Comparison of ENCODE assay signal across 11 cellular contexts in the genomic region with DNA sequence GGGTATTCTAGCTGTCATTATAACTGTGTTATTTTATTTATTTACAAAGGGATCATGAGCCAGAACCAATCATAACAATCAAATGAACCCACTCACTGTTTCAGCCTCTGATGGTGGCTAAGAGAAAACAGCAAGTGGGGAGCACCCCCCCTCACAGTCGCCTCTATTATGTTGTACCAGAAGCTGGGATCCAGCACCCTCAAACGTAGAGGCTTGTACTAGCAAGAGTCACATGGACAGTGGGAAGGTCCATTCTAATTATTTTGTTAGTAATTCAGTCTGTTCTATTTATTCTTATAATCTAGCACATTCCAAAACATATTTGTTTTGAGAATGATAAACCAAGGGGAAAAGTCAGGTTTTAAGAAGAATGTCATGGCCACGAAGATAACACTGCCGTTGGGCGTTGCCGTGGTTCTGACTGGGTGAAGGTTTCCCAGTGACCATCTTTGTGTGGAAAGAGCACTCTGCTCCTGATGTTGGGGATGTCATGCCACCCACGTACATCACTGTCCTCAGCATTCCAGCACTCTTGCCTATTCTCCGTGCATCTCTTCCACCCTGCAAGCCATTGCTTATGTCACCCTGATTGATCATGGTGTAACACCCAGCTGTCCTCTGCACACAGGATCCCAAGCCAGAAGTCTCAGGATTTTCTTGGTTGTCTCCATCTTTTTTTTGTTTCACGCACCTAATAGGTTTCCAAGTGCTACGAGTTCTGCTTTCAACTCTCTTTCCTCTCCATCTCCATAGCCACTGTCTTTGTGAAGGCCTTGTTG.
DNase-seq lines count a peak whose midpoint lies in the region; ATAC-seq and TF ChIP-seq lines count a peak whose summit lies in the region.
"Had no signal": no experiment of that assay in that cellular context is flagged by ENCODE, and none has a peak within 500 bp of the region (broad histone marks: within the 10 kb centered on the region; RNA-seq: fewer than 3 reads in every experiment).

No MANE protein-coding gene starts in this region.

- DNase-seq in AG04450 (ENCODE audit: low read depth, low spot score) (no peak), IMR-90 (no peak), mammary epithelial cell (no peak), NCI-H526 treated with DMSO at 0.1 percent for 48 hours (lab: John Stamatoyannopoulos, UW) (no peak), HCEC 1CT (no peak), NOMO-1 treated with DMSO at 0.1 percent for 48 hours (lab: John Stamatoyannopoulos, UW; ENCODE audit: unreplicated experiment) (no peak)
- no peak for DNase-seq in naive thymus-derived CD4-positive, alpha-beta T cell
- DNase-seq: MM.1S had no signal

- H2AFZ ChIP-seq in IMR-90 (replicated peaks; ENCODE audit: low read length, poor library complexity): no peak overlapping the region
- peak overlapping the region; percentile 82 for H2AFZ ChIP-seq in mammary epithelial cell (ENCODE audit: low read depth, low read length)

- H3K36me3 ChIP-seq in IMR-90 (ENCODE audit: control insufficient read depth, insufficient read depth, low read length) (no peaks in the 10 kb centered on the region), mammary epithelial cell (ENCODE audit: insufficient read depth, low read length) (no peaks in the 10 kb centered on the region)
- H3K36me3 ChIP-seq in naive thymus-derived CD4-positive, alpha-beta T cell (ENCODE audit: control insufficient read depth in 2 of 3, insufficient read depth in 3 of 3, low read length in 3 of 3): no peaks in the 10 kb centered on the region
- H3K36me3 ChIP-seq: cardiac muscle cell had no signal

- H3K9me3 ChIP-seq in AG04450 (ENCODE audit: control insufficient read depth, insufficient read depth, low read length) (no peaks in the 10 kb centered on the region), IMR-90 (ENCODE audit: control insufficient read depth, insufficient read depth, low read length) (no peaks in the 10 kb centered on the region), mammary epithelial cell (replicated peaks; ENCODE audit: insufficient read depth, low read length) (no peaks in the 10 kb centered on the region)
- no peaks in the 10 kb centered on the region for H3K9me3 ChIP-seq in naive thymus-derived CD4-positive, alpha-beta T cell (ENCODE audit: control insufficient read depth in 2 of 3, low read length in 3 of 3)

- H3K27ac ChIP-seq in AG04450 (ENCODE audit: low read depth, low read length) (peak overlapping the region; percentile 84), IMR-90 (ENCODE audit: insufficient read depth, low read length) (peak overlapping the region; percentile 97), mammary epithelial cell (ENCODE audit: insufficient read depth, low read depth, low read length) (peak overlapping the region; percentile 90)
- H3K27ac ChIP-seq in naive thymus-derived CD4-positive, alpha-beta T cell (ENCODE audit: low read depth, low read length): no peak overlapping the region
- H3K27ac ChIP-seq: cardiac muscle cell, SK-N-MC had no signal

- 0 out of 2 replicates have a peak overlapping the region, but pooled peaks have one; percentile 36 for H3K56ac ChIP-seq in IMR-90 (ENCODE audit: extremely low read depth, insufficient read depth, low read length)

- in situ Hi-C loops in IMR-90 (cut with MboI; ENCODE audit: low sequenced_read_pairs) (no loop called here), mammary epithelial cell (cut with MboI; ENCODE audit: low sequenced_read_pairs in 2 of 2) (no loop called here)

- peaks cover 3% of the 10 kb centered on the region for H3K79me2 ChIP-seq in mammary epithelial cell (ENCODE audit: insufficient read depth, low read length)

- H2BK120ac ChIP-seq in IMR-90 (ENCODE audit: low read depth, low read length): peak overlapping the region; percentile 99

- ATAC-seq in IMR-90 (ENCODE audit: low read depth): peak; percentile 21
- ATAC-seq in naive thymus-derived CD4-positive, alpha-beta T cell: no peak
- ATAC-seq in HG02885 (IDR thresholded peaks at IDR 0.05; ENCODE audit: poor library complexity, unreplicated experiment): no peak

- TF ChIP-seq RAD21 in IMR-90 (IDR thresholded peaks at IDR 0.05; ENCODE audit: low read length): no peak

- peaks cover 28 to 91% of the 10 kb centered on the region in 2 experiments for H3K79me1 ChIP-seq in IMR-90 (ENCODE audit: low read depth in 1 of 2, low read length in 2 of 2)

- H2BK5ac ChIP-seq in IMR-90 (ENCODE audit: low read depth, low read length, poor library complexity, severe bottlenecking): peak overlapping the region; percentile 90

- H4K8ac ChIP-seq in IMR-90 (ENCODE audit: low read depth in 2 of 2, low read length in 2 of 2): peak overlapping the region; percentile 44 to 76; a peak in 3 of 4 replicates

- H3K9me3 Mint-ChIP-seq in naive thymus-derived CD4-positive, alpha-beta T cell: no peaks in the 10 kb centered on the region

- H3K27me3 ChIP-seq in AG04450 (ENCODE audit: control insufficient read depth, insufficient read depth, low read length) (no peaks in the 10 kb centered on the region), IMR-90 (ENCODE audit: control insufficient read depth, insufficient read depth, low read length) (no peaks in the 10 kb centered on the region), mammary epithelial cell (ENCODE audit: insufficient read depth, low read length) (no peaks in the 10 kb centered on the region)
- no peaks in the 10 kb centered on the region for H3K27me3 ChIP-seq in naive thymus-derived CD4-positive, alpha-beta T cell (ENCODE audit: control insufficient read depth in 2 of 2, insufficient read depth in 2 of 2, low read length in 2 of 2)
- H3K27me3 ChIP-seq: cardiac muscle cell had no signal

- peak overlapping the region; percentile 99 for H2BK20ac ChIP-seq in IMR-90 (ENCODE audit: low read depth, low read length)

- H3K4me1 Mint-ChIP-seq in naive thymus-derived CD4-positive, alpha-beta T cell: peaks cover 32 to 92% (median 79%) of the 10 kb centered on the region in 7 donors

- no TSS peak for BruUV-seq in IMR-90 (replicated peaks; lab: Mats Ljungman, UMichigan)
- BruUV-seq in mammary epithelial cell (replicated peaks; lab: Mats Ljungman, UMichigan): no TSS peak

- H4K5ac ChIP-seq in IMR-90 (ENCODE audit: low read depth, low read length): peak overlapping the region; percentile 90

- H4K20me1 ChIP-seq in IMR-90 (ENCODE audit: insufficient read depth, low read length): peaks cover 5% of the 10 kb centered on the region
- H4K20me1 ChIP-seq in mammary epithelial cell (ENCODE audit: insufficient read depth, low read length): no peaks in the 10 kb centered on the region

- CTCF ChIA-PET in AG04450 (lab: Charles Lee): interaction anchor here (0.6 to 1.0 kb wide), 2 partner anchors 11 to 204 kb away, joined by 3 to 4 read pairs; no protein-coding TSS in a partner anchor
- CTCF ChIA-PET in IMR-90 (lab: Yijun Ruan, JAX): interaction anchor here (1.0 to 1.1 kb wide), 2 partner anchors 13 to 27 kb away, joined by 4 to 5 read pairs; no protein-coding TSS in a partner anchor
- CTCF ChIA-PET in mammary epithelial cell (lab: Charles Lee; ENCODE audit: low non-redundant PET): no interaction called here
- CTCF ChIA-PET in naive thymus-derived CD4-positive, alpha-beta T cell (lab: Charles Lee): no interaction called here

- 64% methylated on average over 5 of the region's 10 CpGs; no CpG with 5 or more reads in 1 of the 2 experiments for WGBS in IMR-90 (ENCODE audit: extremely low coverage in 2 of 2, insufficient read length in 1 of 2), 2 experiments
- WGBS in mammary epithelial cell (ENCODE audit: low coverage, missing lambda C conversion rate): 91% methylated on average over 10 of the region's 10 CpGs

- H3K23ac ChIP-seq in IMR-90 (ENCODE audit: low read depth, low read length): peak overlapping the region; percentile 98

- H2AK5ac ChIP-seq in IMR-90 (ENCODE audit: low read depth, low read length): peak overlapping the region; percentile 82

- H3K4me3 Mint-ChIP-seq in naive thymus-derived CD4-positive, alpha-beta T cell: peak overlapping the region in 9 of 10 donors; percentile 1 to 55 (median 28)

- peaks cover 4 to 31% (median 18%) of the 10 kb centered on the region in 5 donors for H3K36me3 Mint-ChIP-seq in naive thymus-derived CD4-positive, alpha-beta T cell

- H3K4me3 ChIP-seq in AG04450 (ENCODE audit: low read depth, low read length) (no peak overlapping the region), IMR-90 (ENCODE audit: insufficient read depth, low read depth, low read length) (no peak overlapping the region), mammary epithelial cell (replicated peaks in 1 of 3; ENCODE audit: insufficient read depth in 1 of 3, low read depth in 2 of 3, low read length in 3 of 3) (no peak overlapping the region)
- H3K4me3 ChIP-seq in naive thymus-derived CD4-positive, alpha-beta T cell (ENCODE audit: low read length): no peak overlapping the region
- H3K4me3 ChIP-seq: cardiac muscle cell, SK-N-MC had no signal

- H3K4me2 ChIP-seq in IMR-90 (ENCODE audit: low read depth, low read length): no peak overlapping the region
- peak overlapping the region; percentile 58 for H3K4me2 ChIP-seq in mammary epithelial cell (ENCODE audit: insufficient read depth, low read depth, low read length)

- H3K9me1 ChIP-seq in IMR-90 (ENCODE audit: insufficient read depth, low read length): peaks cover 22% of the 10 kb centered on the region

- peak overlapping the region; percentile 95 for H3K18ac ChIP-seq in IMR-90 (ENCODE audit: low read depth, low read length)

- H2BK15ac ChIP-seq in IMR-90 (ENCODE audit: low read depth, low read length): peak overlapping the region; percentile 93; the same call in 2 of the 3 replicates

- peak overlapping the region in 7 of 9 donors; percentile 7 to 97 (median 83) for H3K27ac Mint-ChIP-seq in naive thymus-derived CD4-positive, alpha-beta T cell

- peak overlapping the region; percentile 99 for H3K4ac ChIP-seq in IMR-90 (ENCODE audit: low read depth, low read length)

- intact Hi-C loops in IMR-90 (cut with micrococcal nuclease): loop anchor here (5.0 kb wide), 1 partner anchor 41 kb away; no protein-coding TSS in a partner anchor
- intact Hi-C loops in mammary epithelial cell (cut with micrococcal nuclease): loop anchor here (2.0 kb wide), 1 partner anchor 41 kb away; no protein-coding TSS in a partner anchor
- intact Hi-C loops in naive thymus-derived CD4-positive, alpha-beta T cell (cut with micrococcal nuclease): loop anchor here (5.0 kb wide), 2 partner anchors 34 to 41 kb away; no protein-coding TSS in a partner anchor

- H3K27me3 Mint-ChIP-seq in naive thymus-derived CD4-positive, alpha-beta T cell: no peaks in the 10 kb centered on the region

- H3K14ac ChIP-seq in IMR-90 (replicated peaks; ENCODE audit: low read depth, low read length): peak overlapping the region; percentile 92

- peak overlapping the region; percentile 94 for H4K91ac ChIP-seq in IMR-90 (ENCODE audit: insufficient read depth, low read depth, low read length)

- dilution Hi-C loops in IMR-90 (cut with HindIII; ENCODE audit: low sequenced_read_pairs, unreplicated experiment) (no loop called here), mammary epithelial cell (cut with HindIII; ENCODE audit: low sequenced_read_pairs) (no loop called here)

- peak overlapping the region; percentile 66 for H2AK9ac ChIP-seq in IMR-90 (replicated peaks; ENCODE audit: low read depth, low read length, poor library complexity)

- TF ChIP-seq CTCF in AG04450 (IDR thresholded peaks at IDR 0.05; ENCODE audit: low read depth, low read length) (no peak), IMR-90 (conservative IDR thresholded peaks at IDR 0.05; ENCODE audit: low read depth, low read length) (no peak), mammary epithelial cell (conservative IDR thresholded peaks at IDR 0.05 in 1 of 2, IDR thresholded peaks at IDR 0.05 in 1 of 2; ENCODE audit: extremely low read depth in 1 of 2, insufficient read depth in 1 of 2, low read depth in 1 of 2, low read length in 2 of 2) (no peak)

- POLR2A ChIA-PET in AG04450 (lab: Yijun Ruan, JAX) (interaction anchor here (0.6 kb wide), 1 partner anchor 42 kb away, joined by 3 read pairs; no protein-coding TSS in a partner anchor), IMR-90 (lab: Charles Lee; ENCODE audit: unreplicated experiment) (no interaction called here)
- POLR2A ChIA-PET in naive thymus-derived CD4-positive, alpha-beta T cell (lab: Charles Lee): no interaction called here

- H3K4me1 ChIP-seq in IMR-90 (ENCODE audit: control insufficient read depth, insufficient read depth, low read length): peaks cover 25% of the 10 kb centered on the region
- peaks cover 54% of the 10 kb centered on the region for H3K4me1 ChIP-seq in mammary epithelial cell (ENCODE audit: insufficient read depth, low read length)
- H3K4me1 ChIP-seq in naive thymus-derived CD4-positive, alpha-beta T cell (ENCODE audit: control insufficient read depth in 2 of 2, insufficient read depth in 2 of 2, low read length in 2 of 2): peaks cover 6 to 26% of the 10 kb centered on the region in 2 donors

- H3K9ac ChIP-seq in IMR-90 (ENCODE audit: low read depth, low read length) (no peak overlapping the region), mammary epithelial cell (ENCODE audit: insufficient read depth, low read length) (peak overlapping the region; percentile 49)

- no peak for TF ChIP-seq POLR2A in IMR-90 (IDR thresholded peaks at IDR 0.05; ENCODE audit: low read depth, low read length)

Comparison
In these comparisons a context has a peak if more than half of its experiments do, and no peak if none do; other contexts are left out.
1. CTCF ChIA-PET loops: an anchor here in AG04450 (0.6 to 1.0 kb wide) and IMR-90 (1.0 to 1.1 kb wide); none called in mammary epithelial cell and naive thymus-derived CD4-positive, alpha-beta T cell.